ENCODE assay signal across 11 cellular contexts in the genomic region with DNA sequence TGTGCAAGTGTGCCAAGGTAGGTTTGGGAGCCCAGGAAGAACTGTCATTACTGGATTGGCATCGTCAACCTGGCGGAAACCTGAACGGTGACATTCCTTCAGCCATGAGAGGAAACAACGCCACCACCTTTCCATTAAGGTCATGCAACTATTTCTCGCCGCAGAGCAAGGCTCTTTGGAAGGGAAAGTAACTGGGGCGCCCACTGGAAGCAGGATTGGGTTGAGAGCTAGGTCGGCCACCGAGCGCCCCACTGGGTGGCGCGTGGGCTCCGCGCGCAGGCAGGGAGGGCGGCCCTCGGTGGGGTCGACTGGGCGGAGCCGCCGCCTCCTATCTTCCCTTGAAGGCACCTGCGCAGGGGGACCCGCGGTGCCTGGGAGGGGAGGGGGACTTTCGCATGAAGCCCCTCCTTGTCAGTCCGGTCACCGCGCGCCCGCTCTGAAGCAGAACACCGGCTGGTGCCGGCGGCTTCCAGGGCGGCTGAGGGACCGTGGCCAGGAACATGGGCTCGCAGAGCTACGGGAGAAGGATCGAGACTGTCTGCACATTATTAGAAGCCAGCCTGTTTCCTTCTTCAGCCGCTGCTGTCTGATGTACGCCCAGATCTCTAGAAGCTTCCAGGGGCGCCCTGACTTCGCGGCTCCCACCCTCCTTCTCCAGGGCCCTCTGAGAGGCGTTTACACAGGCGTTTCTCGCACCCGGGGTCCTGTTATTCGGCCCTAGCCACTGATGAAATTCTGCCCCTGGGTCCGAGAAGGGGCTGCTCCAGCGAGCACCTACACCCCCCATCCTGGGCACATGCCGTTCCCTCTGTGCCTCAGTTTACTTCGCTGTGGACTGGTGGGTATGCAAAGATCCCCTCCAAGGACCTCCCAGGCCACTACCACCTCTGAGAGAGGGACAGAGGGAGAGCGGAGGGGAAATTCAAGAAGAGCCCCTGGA. TPM values are rescaled to one million over a fixed set of nuclear protein-coding genes. Genes with fewer than 3 reads are reported as not detected.
A peak's percentile ranks its signal among the peaks of the same experiment; 100 is the strongest.
DNase-seq lines count a peak whose midpoint lies in the region; ATAC-seq and TF ChIP-seq lines count a peak whose summit lies in the region.
"Had no signal": no experiment of that assay in that cellular context is flagged by ENCODE, and none has a peak within 500 bp of the region (broad histone marks: within the 10 kb centered on the region; RNA-seq: fewer than 3 reads in every experiment).

No MANE protein-coding gene starts in this region.

- H3K18ac ChIP-seq in H9 (ENCODE audit: insufficient read length, low read depth, low read length): no peak overlapping the region

- no peak overlapping the region for H3K56ac ChIP-seq in H9 (ENCODE audit: insufficient read length, low read depth, low read length)

- H3K4me3 ChIP-seq in parathyroid adenoma (ENCODE audit: low read depth, low read length): no peak overlapping the region

- H2BK15ac ChIP-seq in H9 (ENCODE audit: low read depth, low read length): no peak overlapping the region

- H3K4me1 ChIP-seq in H9 (ENCODE audit: insufficient read depth, low read length) (no peaks in the 10 kb centered on the region), parathyroid adenoma (no peaks in the 10 kb centered on the region)

- H2BK5ac ChIP-seq in H9 (ENCODE audit: insufficient read length, low read length): no peak overlapping the region

- TF ChIP-seq CTCF in H9 (conservative IDR thresholded peaks at IDR 0.05) (no peak), parathyroid adenoma (IDR thresholded peaks at IDR 0.05) (no peak), CD14-positive monocyte (IDR thresholded peaks at IDR 0.05) (no peak)

- no peak overlapping the region for H2BK20ac ChIP-seq in H9 (ENCODE audit: low read depth, low read length, poor library complexity, severe bottlenecking)

- H3K79me2 ChIP-seq in H9 (ENCODE audit: insufficient read depth, low read length) (no peaks in the 10 kb centered on the region), parathyroid adenoma (no peaks in the 10 kb centered on the region)

- H3K27ac ChIP-seq in H9 (ENCODE audit: insufficient read length, low read depth, low read length): no peak overlapping the region
- H3K27ac ChIP-seq in parathyroid adenoma: no peak overlapping the region

- no peak overlapping the region for H4K8ac ChIP-seq in H9 (replicated peaks; ENCODE audit: insufficient read length, low read depth, low read length)

- H3K23ac ChIP-seq in H9 (ENCODE audit: insufficient read length, low read depth, low read length): no peak overlapping the region

- H4K5ac ChIP-seq in H9 (ENCODE audit: insufficient read length, low read depth, low read length): no peak overlapping the region

- no peaks in the 10 kb centered on the region for H3K36me3 ChIP-seq in parathyroid adenoma (ENCODE audit: control insufficient read depth, insufficient read depth, low read length)

- H3K27me3 ChIP-seq in H9 (ENCODE audit: insufficient read depth, low read length): no peaks in the 10 kb centered on the region; the same call in 1 of the 2 replicates
- no peaks in the 10 kb centered on the region for H3K27me3 ChIP-seq in parathyroid adenoma (ENCODE audit: control insufficient read depth, insufficient read depth, low read length)

- H3K9me3 Mint-ChIP-seq in H9 (no peaks in the 10 kb centered on the region), immature natural killer cell (no peaks in the 10 kb centered on the region), CD14-positive monocyte (no peaks in the 10 kb centered on the region)
- H3K9me3 Mint-ChIP-seq in activated CD8-positive, alpha-beta T cell treated with anti-CD3 and anti-CD28 coated beads, Interleukin-2, amount 10 ng/mL, durations not matched to agents 7 days and 5 days (ENCODE audit: insufficient read depth): no peaks in the 10 kb centered on the region

- H3K9ac ChIP-seq in H9 (ENCODE audit: extremely low read depth, insufficient read length, low read length): no peak overlapping the region
- no peak overlapping the region for H3K9ac ChIP-seq in parathyroid adenoma

- H3K4me1 Mint-ChIP-seq in H9: peaks cover 4 to 6% of the 10 kb centered on the region in 2 experiments; a peak in 3 of 4 replicates
- no peaks in the 10 kb centered on the region for H3K4me1 Mint-ChIP-seq in activated CD8-positive, alpha-beta T cell treated with anti-CD3 and anti-CD28 coated beads, Interleukin-2, amount 10 ng/mL, durations not matched to agents 7 days and 5 days (ENCODE audit: low read depth)
- H3K4me1 Mint-ChIP-seq in immature natural killer cell: no peaks in the 10 kb centered on the region
- H3K4me1 Mint-ChIP-seq in CD14-positive monocyte: no peaks in the 10 kb centered on the region

- H2AK5ac ChIP-seq in H9 (ENCODE audit: insufficient read length, low read length): no peak overlapping the region

- ATAC-seq in activated CD8-positive, alpha-beta T cell treated with anti-CD3 and anti-CD28 coated beads, Interleukin-2, amount 10 ng/mL, durations not matched to agents 7 days and 5 days: peak; percentile 76
- ATAC-seq in left ventricle myocardium superior: peak; percentile 45
- ATAC-seq in GM18870 (IDR thresholded peaks at IDR 0.05; ENCODE audit: unreplicated experiment): no peak

- H3K4me2 ChIP-seq in H9 (ENCODE audit: insufficient read depth, insufficient read length, low read length) (no peak overlapping the region), parathyroid adenoma (ENCODE audit: low read length) (no peak overlapping the region)

- H4K91ac ChIP-seq in H9 (ENCODE audit: insufficient read length, low read depth, low read length): no peak overlapping the region

- H3K27me3 Mint-ChIP-seq in H9 (ENCODE audit: low read depth) (peaks cover 65% of the 10 kb centered on the region), immature natural killer cell (ENCODE audit: low read depth in 3 of 3) (peaks cover 4 to 9% (median 6%) of the 10 kb centered on the region in 3 donors), CD14-positive monocyte (ENCODE audit: low read depth in 3 of 3) (peaks cover 14 to 26% (median 21%) of the 10 kb centered on the region in 3 donors)
- peaks cover 18% of the 10 kb centered on the region for H3K27me3 Mint-ChIP-seq in activated CD8-positive, alpha-beta T cell treated with anti-CD3 and anti-CD28 coated beads, Interleukin-2, amount 10 ng/mL, durations not matched to agents 7 days and 5 days (ENCODE audit: low read depth)

- DNase-seq in H9 (peak; percentile 37), left ventricle myocardium superior (no peak), immature natural killer cell (no peak), cortex of kidney (lab: John Stamatoyannopoulos, UW) (no peak), CD14-positive monocyte (ENCODE audit: low spot score) (no peak)
- DNase-seq in activated CD8-positive, alpha-beta T cell treated with anti-CD3 and anti-CD28 coated beads, Interleukin-2, amount 10 ng/mL, durations not matched to agents 7 days and 5 days: no peak
- DNase-seq: NCI-H2171; stimulated activated CD4-positive, alpha-beta T cell treated with anti-CD3 and anti-CD28 coated beads, Interleukin-2, amount 100 ng/mL, for 48 hours had no signal

- no peaks in the 10 kb centered on the region for H3K9me3 ChIP-seq in H9 (ENCODE audit: control insufficient read depth, low read depth, low read length)
- no peaks in the 10 kb centered on the region for H3K9me3 ChIP-seq in parathyroid adenoma (ENCODE audit: control insufficient read depth, low read length)

- CTCF ChIA-PET in activated CD8-positive, alpha-beta T cell treated with anti-CD3 and anti-CD28 coated beads, Interleukin-2, amount 10 ng/mL, durations not matched to agents 7 days and 5 days (lab: Charles Lee): interaction anchor here (0.8 kb wide), 1 partner anchor 117 kb away, joined by 3 read pairs; no protein-coding TSS in a partner anchor

- H3K4me3 Mint-ChIP-seq in H9: no peak overlapping the region
- no peak overlapping the region for H3K4me3 Mint-ChIP-seq in activated CD8-positive, alpha-beta T cell treated with anti-CD3 and anti-CD28 coated beads, Interleukin-2, amount 10 ng/mL, durations not matched to agents 7 days and 5 days
- no peak overlapping the region for H3K4me3 Mint-ChIP-seq in immature natural killer cell
- peak overlapping the region in 1 of 2 donors; percentile 49 for H3K4me3 Mint-ChIP-seq in CD14-positive monocyte

- H3K36me3 Mint-ChIP-seq in H9 (ENCODE audit: insufficient read depth in 1 of 3, low read depth in 3 of 3) (no peaks in the 10 kb centered on the region), immature natural killer cell (no peaks in the 10 kb centered on the region), CD14-positive monocyte (no peaks in the 10 kb centered on the region)
- H3K36me3 Mint-ChIP-seq in activated CD8-positive, alpha-beta T cell treated with anti-CD3 and anti-CD28 coated beads, Interleukin-2, amount 10 ng/mL, durations not matched to agents 7 days and 5 days (ENCODE audit: low read depth): no peaks in the 10 kb centered on the region

- H2BK120ac ChIP-seq in H9 (ENCODE audit: low read depth, low read length, poor library complexity, severe bottlenecking): no peak overlapping the region

- no peak overlapping the region; the same call in 1 of the 2 replicates for H3K14ac ChIP-seq in H9 (ENCODE audit: insufficient read depth, low read length)

- WGBS in H9 (ENCODE audit: extremely low coverage, insufficient read length, low lambda C conversion rate): no CpG with 5 or more reads among the region's 53 CpGs

- H2AFZ ChIP-seq in H9 (ENCODE audit: low read length) (no peak overlapping the region), parathyroid adenoma (peak overlapping the region; percentile 75)

- H3K23me2 ChIP-seq in H9 (ENCODE audit: insufficient read length, low read depth, low read length, poor library complexity, severe bottlenecking): no peaks in the 10 kb centered on the region

- no peaks in the 10 kb centered on the region for H3K79me1 ChIP-seq in H9 (ENCODE audit: insufficient read depth, low read depth, low read length, poor library complexity, severe bottlenecking)

- no peaks in the 10 kb centered on the region for H4K20me1 ChIP-seq in H9 (ENCODE audit: control insufficient read depth, insufficient read depth, insufficient read length)

- H2BK12ac ChIP-seq in H9 (ENCODE audit: insufficient read length, low read depth, low read length): no peak overlapping the region

- POLR2A ChIA-PET in activated CD8-positive, alpha-beta T cell treated with anti-CD3 and anti-CD28 coated beads, Interleukin-2, amount 10 ng/mL, durations not matched to agents 7 days and 5 days (lab: Charles Lee): no interaction called here

- H3T11ph ChIP-seq in H9 (ENCODE audit: low read length): no peak overlapping the region

- H3K27ac Mint-ChIP-seq in H9: no peak overlapping the region
- no peak overlapping the region for H3K27ac Mint-ChIP-seq in activated CD8-positive, alpha-beta T cell treated with anti-CD3 and anti-CD28 coated beads, Interleukin-2, amount 10 ng/mL, durations not matched to agents 7 days and 5 days
- no peak overlapping the region for H3K27ac Mint-ChIP-seq in immature natural killer cell
- H3K27ac Mint-ChIP-seq in CD14-positive monocyte: no peak overlapping the region

- H3K4ac ChIP-seq in H9 (ENCODE audit: low read depth, low read length): no peak overlapping the region

- intact Hi-C loops in left ventricle myocardium superior (cut with micrococcal nuclease) (no loop called here), CD14-positive monocyte (cut with micrococcal nuclease) (no loop called here)

RNA-seq across cellular contexts. Expression of a gene that starts 27.3 kb away (rescaled TPM):
- total RNA-seq in H9 (2021) (not detected in 2 replicates), left ventricle myocardium superior (3.9 TPM)
- 100 to 1,000 TPM; 188 to 206 TPM for total RNA-seq in activated CD8-positive, alpha-beta T cell treated with anti-CD3 and anti-CD28 coated beads, Interleukin-2, amount 10 ng/mL, durations not matched to agents 7 days and 5 days
- polyA plus RNA-seq in immature natural killer cell (1 to 10 TPM; 1.2 to 1.9 (median 1.6) TPM), CD14-positive monocyte (under 1 TPM; 0.39 to 0.48 TPM)
- total RNA-seq: SK-MEL-5 had no signal

Comparison
In these comparisons a context has a peak if more than half of its experiments do, and no peak if none do; other contexts are left out.
1. RNA of a gene that starts 27.3 kb away (total RNA-seq): 188 to 206 TPM in activated CD8-positive, alpha-beta T cell treated with anti-CD3 and anti-CD28 coated beads, Interleukin-2, amount 10 ng/mL, durations not matched to agents 7 days and 5 days; 3.9 TPM in left ventricle myocardium superior (single experiment) and not detected in H9; every median in the first group is over 10 times any median in the second.